Comparison of ENCODE assay signal across 1 cellular context in the genomic region with DNA sequence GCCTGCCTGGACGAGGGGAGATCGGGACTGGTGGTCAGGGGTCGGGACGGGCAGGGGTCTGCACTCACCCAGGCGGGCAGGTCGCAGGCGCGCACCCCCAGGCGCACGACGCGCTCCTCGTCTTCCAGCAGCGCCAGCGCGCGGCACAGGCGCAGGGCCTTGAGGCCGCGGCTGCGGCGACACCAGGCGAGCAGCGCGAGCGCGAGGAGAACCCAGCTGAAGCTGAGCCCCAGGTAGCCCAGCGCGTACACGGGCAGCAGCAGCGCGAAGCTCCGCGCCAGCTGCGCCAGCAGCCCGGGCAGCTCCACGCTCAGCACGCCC.
TF ChIP-seq lines count a peak whose summit lies in the region.

No MANE protein-coding gene starts in this region.

TF ChIP-seq in SK-N-SH, 30 proteins besides CTCF, POLR2A, EP300 and RAD21:
- TF ChIP-seq FOSL2 (IDR thresholded peaks at IDR 0.05; ENCODE audit: borderline replicate concordance, low read depth) (no peak), NRF1 (IDR thresholded peaks at IDR 0.05; ENCODE audit: low read depth, low read length) (peak; percentile 41)
